1 cellular context compared by ENCODE assay signal in genomic region chr2:238864207-238865014, GRCh38.
TF ChIP-seq lines count a peak whose summit lies in the region.

No MANE protein-coding gene starts in this region.

TF ChIP-seq in HepG2, 621 proteins besides CTCF, POLR2A, EP300 and RAD21 (continued from another document and continues in another):
- TF ChIP-seq SKIL (CRISPR knock-in tag; IDR thresholded peaks at IDR 0.05; ENCODE audit: borderline replicate concordance) (peak; percentile 49; the same call in 1 of the 2 replicates), KAT2B (IDR thresholded peaks at IDR 0.05; ENCODE audit: borderline replicate concordance, low read depth, low read length) (no peak), REXO4 (CRISPR knock-in tag; IDR thresholded peaks at IDR 0.05; ENCODE audit: borderline replicate concordance) (peak; percentile 82), ZNF629 (CRISPR knock-in tag; conservative IDR thresholded peaks at IDR 0.05) (peak; percentile 47; the same call in 1 of the 2 replicates), SP140L (CRISPR knock-in tag; IDR thresholded peaks at IDR 0.05; ENCODE audit: borderline replicate concordance) (no peak; the same call in 1 of the 2 replicates), ZNF260 (CRISPR knock-in tag; IDR thresholded peaks at IDR 0.05; ENCODE audit: borderline replicate concordance, low read depth) (0 out of 2 replicates have a peak, but pooled peaks have one; percentile 71), ATF7-NPFF (CRISPR knock-in tag; IDR thresholded peaks at IDR 0.05; ENCODE audit: low read depth) (peak; percentile 36; the same call in 1 of the 2 replicates), SOX6 (IDR thresholded peaks at IDR 0.05) (no peak), SOX6 (CRISPR knock-in tag; IDR thresholded peaks at IDR 0.05) (peak; percentile 96), RORA (CRISPR knock-in tag; IDR thresholded peaks at IDR 0.05) (no peak), ZNF816 (CRISPR knock-in tag; IDR thresholded peaks at IDR 0.05; ENCODE audit: borderline replicate concordance) (peak; percentile 28; the same call in 1 of the 2 replicates), NR1H2 (CRISPR knock-in tag; IDR thresholded peaks at IDR 0.05; ENCODE audit: borderline replicate concordance, low read depth) (peak; percentile 83), ZNF354B (CRISPR knock-in tag; IDR thresholded peaks at IDR 0.05) (no peak), SIN3A (IDR thresholded peaks at IDR 0.05; ENCODE audit: borderline replicate concordance, low read depth, low read length) (peak; percentile 18; the same call in 1 of the 2 replicates), ZSCAN20 (CRISPR knock-in tag; IDR thresholded peaks at IDR 0.05; ENCODE audit: borderline replicate concordance) (peak; percentile 89; the same call in 1 of the 2 replicates), TCF7 (IDR thresholded peaks at IDR 0.05; ENCODE audit: low read depth) (peak; percentile 97), HOXD1 (CRISPR knock-in tag; IDR thresholded peaks at IDR 0.05) (peak; percentile 68; the same call in 1 of the 2 replicates), RBFOX2 (IDR thresholded peaks at IDR 0.05; ENCODE audit: low read depth, low read length) (peak; percentile 96), ZNF605 (CRISPR knock-in tag; IDR thresholded peaks at IDR 0.05) (peak; percentile 81), ZNF282 (IDR thresholded peaks at IDR 0.05; ENCODE audit: partially characterized antibody) (no peak), ZBTB1 (CRISPR knock-in tag; IDR thresholded peaks at IDR 0.05; ENCODE audit: borderline replicate concordance) (peak; percentile 64; the same call in 1 of the 2 replicates), TAF1 (CRISPR knock-in tag; IDR thresholded peaks at IDR 0.05) (peak; percentile 87), SMAD1 (CRISPR knock-in tag; IDR thresholded peaks at IDR 0.05; ENCODE audit: borderline replicate concordance, low read depth) (peak; percentile 67; the same call in 1 of the 2 replicates), ISX (CRISPR knock-in tag; conservative IDR thresholded peaks at IDR 0.05) (peak; percentile 75; the same call in 1 of the 2 replicates), GPBP1L1 (CRISPR knock-in tag; IDR thresholded peaks at IDR 0.05) (no peak), RBM22 (optimal IDR thresholded peaks at IDR 0.05; ENCODE audit: low read length) (no peak), TEAD2 (CRISPR knock-in tag; IDR thresholded peaks at IDR 0.05) (0 out of 2 replicates have a peak, but pooled peaks have one; percentile 79), ZSCAN12 (CRISPR knock-in tag; IDR thresholded peaks at IDR 0.05) (peak; percentile 91; the same call in 1 of the 2 replicates), MEIS2 (CRISPR knock-in tag; IDR thresholded peaks at IDR 0.05) (peak; percentile 54; the same call in 1 of the 2 replicates), ZNF775 (CRISPR knock-in tag; IDR thresholded peaks at IDR 0.05; ENCODE audit: borderline replicate concordance) (peak; percentile 78; the same call in 1 of the 2 replicates), ZNF841 (CRISPR knock-in tag; IDR thresholded peaks at IDR 0.05; ENCODE audit: borderline replicate concordance) (no peak), MEIS1 (CRISPR knock-in tag; IDR thresholded peaks at IDR 0.05; ENCODE audit: borderline replicate concordance) (peak; percentile 34; the same call in 1 of the 2 replicates), RELA (CRISPR knock-in tag; IDR thresholded peaks at IDR 0.05) (no peak), ZNF12 (CRISPR knock-in tag; IDR thresholded peaks at IDR 0.05) (peak; percentile 11; the same call in 1 of the 2 replicates), ZXDC (CRISPR knock-in tag; IDR thresholded peaks at IDR 0.05) (peak; percentile 95), ZNF703 (CRISPR knock-in tag; IDR thresholded peaks at IDR 0.05; ENCODE audit: borderline replicate concordance) (no peak; the same call in 1 of the 2 replicates), SAFB2 (CRISPR knock-in tag; IDR thresholded peaks at IDR 0.05; ENCODE audit: borderline replicate concordance, low read depth) (peak; percentile 57; the same call in 1 of the 2 replicates), ZNF17 (CRISPR knock-in tag; IDR thresholded peaks at IDR 0.05) (no peak), THAP11 (CRISPR knock-in tag; IDR thresholded peaks at IDR 0.05) (peak; percentile 73), ZNF790 (CRISPR knock-in tag; IDR thresholded peaks at IDR 0.05; ENCODE audit: borderline replicate concordance) (no peak), BCL6 (CRISPR knock-in tag; IDR thresholded peaks at IDR 0.05) (peak; percentile 82), ZNF280B (CRISPR knock-in tag; IDR thresholded peaks at IDR 0.05; ENCODE audit: borderline replicate concordance) (peak; percentile 68), RXRB (CRISPR knock-in tag; IDR thresholded peaks at IDR 0.05; ENCODE audit: borderline replicate concordance) (peak; percentile 83), ZNF253 (CRISPR knock-in tag; IDR thresholded peaks at IDR 0.05; ENCODE audit: borderline replicate concordance) (0 out of 2 replicates have a peak, but pooled peaks have one; percentile 78), ZNF530 (CRISPR knock-in tag; IDR thresholded peaks at IDR 0.05; ENCODE audit: low read depth) (0 out of 2 replicates have a peak, but pooled peaks have one; percentile 20), KMT2A (CRISPR knock-in tag; IDR thresholded peaks at IDR 0.05) (peak; percentile 67), ZNF230 (CRISPR knock-in tag; IDR thresholded peaks at IDR 0.05) (no peak), GATAD1 (CRISPR knock-in tag; IDR thresholded peaks at IDR 0.05) (peak; percentile 63), ZBTB8A (CRISPR knock-in tag; IDR thresholded peaks at IDR 0.05; ENCODE audit: borderline replicate concordance, low read depth) (no peak), ZNF251 (CRISPR knock-in tag; IDR thresholded peaks at IDR 0.05) (no peak), DMAP1 (CRISPR knock-in tag; IDR thresholded peaks at IDR 0.05) (peak; percentile 89), ZFP36L2 (CRISPR knock-in tag; IDR thresholded peaks at IDR 0.05) (peak; percentile 77; the same call in 1 of the 2 replicates), MYPOP (CRISPR knock-in tag; IDR thresholded peaks at IDR 0.05) (peak; percentile 63), MAX (IDR thresholded peaks at IDR 0.05) (peak; percentile 93), SP4 (CRISPR knock-in tag; IDR thresholded peaks at IDR 0.05) (0 out of 2 replicates have a peak, but pooled peaks have one; percentile 69), ZC3H4 (CRISPR knock-in tag; IDR thresholded peaks at IDR 0.05; ENCODE audit: borderline replicate concordance) (0 out of 2 replicates have a peak, but pooled peaks have one; percentile 43), ZNF121 (CRISPR knock-in tag; IDR thresholded peaks at IDR 0.05) (peak; percentile 67), ZNF430 (CRISPR knock-in tag; IDR thresholded peaks at IDR 0.05) (peak; percentile 41; the same call in 1 of the 2 replicates), KDM3A (CRISPR knock-in tag; IDR thresholded peaks at IDR 0.05; ENCODE audit: low read depth) (peak; percentile 85; the same call in 1 of the 2 replicates), SMARCE1 (IDR thresholded peaks at IDR 0.05; ENCODE audit: borderline replicate concordance) (peak; percentile 56; the same call in 1 of the 2 replicates), ZNF619 (CRISPR knock-in tag; IDR thresholded peaks at IDR 0.05) (0 out of 2 replicates have a peak, but pooled peaks have one; percentile 79)
- TF ChIP-seq, protein P1, sequence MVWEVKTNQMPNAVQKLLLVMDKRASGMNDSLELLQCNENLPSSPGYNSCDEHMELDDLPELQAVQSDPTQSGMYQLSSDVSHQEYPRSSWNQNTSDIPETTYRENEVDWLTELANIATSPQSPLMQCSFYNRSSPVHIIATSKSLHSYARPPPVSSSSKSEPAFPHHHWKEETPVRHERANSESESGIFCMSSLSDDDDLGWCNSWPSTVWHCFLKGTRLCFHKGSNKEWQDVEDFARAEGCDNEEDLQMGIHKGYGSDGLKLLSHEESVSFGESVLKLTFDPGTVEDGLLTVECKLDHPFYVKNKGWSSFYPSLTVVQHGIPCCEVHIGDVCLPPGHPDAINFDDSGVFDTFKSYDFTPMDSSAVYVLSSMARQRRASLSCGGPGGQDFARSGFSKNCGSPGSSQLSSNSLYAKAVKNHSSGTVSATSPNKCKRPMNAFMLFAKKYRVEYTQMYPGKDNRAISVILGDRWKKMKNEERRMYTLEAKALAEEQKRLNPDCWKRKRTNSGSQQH (CRISPR knock-in tag; IDR thresholded peaks at IDR 0.05; ENCODE audit: low read depth), result peak; percentile 79; the same call in 1 of the 2 replicates
- TF ChIP-seq, protein P2, sequence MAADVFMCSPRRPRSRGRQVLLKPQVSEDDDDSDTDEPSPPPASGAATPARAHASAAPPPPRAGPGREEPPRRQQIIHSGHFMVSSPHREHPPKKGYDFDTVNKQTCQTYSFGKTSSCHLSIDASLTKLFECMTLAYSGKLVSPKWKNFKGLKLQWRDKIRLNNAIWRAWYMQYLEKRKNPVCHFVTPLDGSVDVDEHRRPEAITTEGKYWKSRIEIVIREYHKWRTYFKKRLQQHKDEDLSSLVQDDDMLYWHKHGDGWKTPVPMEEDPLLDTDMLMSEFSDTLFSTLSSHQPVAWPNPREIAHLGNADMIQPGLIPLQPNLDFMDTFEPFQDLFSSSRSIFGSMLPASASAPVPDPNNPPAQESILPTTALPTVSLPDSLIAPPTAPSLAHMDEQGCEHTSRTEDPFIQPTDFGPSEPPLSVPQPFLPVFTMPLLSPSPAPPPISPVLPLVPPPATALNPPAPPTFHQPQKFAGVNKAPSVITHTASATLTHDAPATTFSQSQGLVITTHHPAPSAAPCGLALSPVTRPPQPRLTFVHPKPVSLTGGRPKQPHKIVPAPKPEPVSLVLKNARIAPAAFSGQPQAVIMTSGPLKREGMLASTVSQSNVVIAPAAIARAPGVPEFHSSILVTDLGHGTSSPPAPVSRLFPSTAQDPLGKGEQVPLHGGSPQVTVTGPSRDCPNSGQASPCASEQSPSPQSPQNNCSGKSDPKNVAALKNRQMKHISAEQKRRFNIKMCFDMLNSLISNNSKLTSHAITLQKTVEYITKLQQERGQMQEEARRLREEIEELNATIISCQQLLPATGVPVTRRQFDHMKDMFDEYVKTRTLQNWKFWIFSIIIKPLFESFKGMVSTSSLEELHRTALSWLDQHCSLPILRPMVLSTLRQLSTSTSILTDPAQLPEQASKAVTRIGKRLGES (CRISPR knock-in tag; IDR thresholded peaks at IDR 0.05; ENCODE audit: borderline replicate concordance), result no peak
